8 cellular contexts compared by ENCODE assay signal in genomic region chr19:44846455-44847143, GRCh38. TPM values are rescaled to one million over a fixed set of nuclear protein-coding genes. Genes with fewer than 3 reads are reported as not detected.
A peak's percentile ranks its signal among the peaks of the same experiment; 100 is the strongest.
DNase-seq lines count a peak whose midpoint lies in the region; ATAC-seq and TF ChIP-seq lines count a peak whose summit lies in the region.

No MANE protein-coding gene starts in this region.

- H3K9me3 ChIP-seq in cardiac muscle cell (ENCODE audit: low read depth) (no peaks in the 10 kb centered on the region), subcutaneous abdominal adipose tissue (ENCODE audit: control insufficient read depth in 5 of 5, low read length in 5 of 5) (no peaks in the 10 kb centered on the region)

- H3K36me3 ChIP-seq in cardiac muscle cell = no peaks in the 10 kb centered on the region
- H3K36me3 ChIP-seq in subcutaneous abdominal adipose tissue (ENCODE audit: control insufficient read depth in 5 of 5, insufficient read depth in 5 of 5, low read length in 5 of 5) = peaks cover 0 to 2% (median 0%) of the 10 kb centered on the region in 5 donors

- no peak for TF ChIP-seq CTCF in cardiac muscle cell (IDR thresholded peaks at IDR 0.05; ENCODE audit: low read depth, low read length)

- H3K4me3 ChIP-seq in cardiac muscle cell (peak overlapping the region; percentile 78), subcutaneous abdominal adipose tissue (ENCODE audit: low read depth in 1 of 5, low read length in 5 of 5) (peak overlapping the region; percentile 70 to 94 (median 84))

- H3K9ac ChIP-seq in subcutaneous abdominal adipose tissue (ENCODE audit: low read length in 5 of 5) = peak overlapping the region; percentile 87 to 98 (median 97)

- H3K4me1 ChIP-seq in cardiac muscle cell (ENCODE audit: low read depth) (peaks cover 20% of the 10 kb centered on the region), subcutaneous abdominal adipose tissue (ENCODE audit: control insufficient read depth in 5 of 5, insufficient read depth in 5 of 5, low read length in 5 of 5) (peaks cover 9 to 66% (median 48%) of the 10 kb centered on the region in 5 donors)

- H3K27ac ChIP-seq in cardiac muscle cell = peak overlapping the region; percentile 99
- H3K27ac ChIP-seq in subcutaneous abdominal adipose tissue (ENCODE audit: low read depth, low read length) = peak overlapping the region; percentile 92

- no peak for ATAC-seq in HG02852 (IDR thresholded peaks at IDR 0.05; ENCODE audit: unreplicated experiment)

- intact Hi-C loops in cardiac septum (cut with DNase I) = loop anchor here (2.0 to 10.0 kb wide), 2 partner anchors 44 to 122 kb away; partner anchors contain the start of gene TOMM40

- H3K27me3 ChIP-seq in cardiac muscle cell (no peaks in the 10 kb centered on the region), subcutaneous abdominal adipose tissue (ENCODE audit: control insufficient read depth in 5 of 5, insufficient read depth in 4 of 5, low read length in 5 of 5) (no peaks in the 10 kb centered on the region)

- DNase-seq in cardiac muscle cell (ENCODE audit: low read depth in 1 of 2, low spot score in 1 of 2) (peak; percentile 47 to 76), cardiac septum (ENCODE audit: low spot score) (no peak), amniotic epithelial cell (ENCODE audit: low read depth) (peak; percentile 57), islet precursor cell (peak; percentile 92), NCI-H2029 treated with DMSO at 0.1 percent for 48 hours (lab: John Stamatoyannopoulos, UW) (no peak), GM19240 (ENCODE audit: insufficient read length, low spot score) (no peak)

RNA-seq across cellular contexts. Expression of gene NECTIN2, which starts 0.5 kb away (rescaled TPM):
- 135 and 144 TPM in 2 replicates for total RNA-seq in cardiac muscle cell
- polyA plus RNA-seq in cardiac muscle cell = 155 and 156 TPM in 2 replicates
- 60.0 TPM for total RNA-seq in cardiac septum

RNA-seq across cellular contexts. Expression of gene BCAM, which starts 37.7 kb away (rescaled TPM):
- total RNA-seq in cardiac muscle cell (338 TPM in 2 replicates), cardiac septum (86.8 TPM)
- polyA plus RNA-seq in cardiac muscle cell = 41.4 and 56.1 TPM in 2 replicates

RNA-seq across cellular contexts. Expression of gene TOMM40, which starts 44.5 kb away (rescaled TPM):
- total RNA-seq in cardiac muscle cell = 119 and 150 TPM in 2 replicates
- polyA plus RNA-seq in cardiac muscle cell = 135 and 172 TPM in 2 replicates
- 43.0 TPM for total RNA-seq in cardiac septum

RNA-seq across cellular contexts. Expression of gene APOE, which starts 59.0 kb away (rescaled TPM):
- total RNA-seq in cardiac muscle cell (908 and 1,026 TPM in 2 replicates), cardiac septum (26.6 TPM)
- polyA plus RNA-seq in cardiac muscle cell = 517 and 749 TPM in 2 replicates

Comparison
In these comparisons a context has a peak if more than half of its experiments do, and no peak if none do; other contexts are left out.
1. DNase-seq: peak in cardiac muscle cell (2 of 2), amniotic epithelial cell (single experiment) and islet precursor cell (single experiment); none in cardiac septum (single experiment), NCI-H2029 treated with DMSO at 0.1 percent for 48 hours (single experiment) and GM19240 (single experiment).